Comparison of ENCODE assay signal across 1 cellular context in genomic region chr19:46613525-46613924, GRCh38.
TF ChIP-seq lines count a peak whose summit lies in the region.

No MANE protein-coding gene starts in this region.

TF ChIP-seq in WTC11, 78 proteins besides CTCF, POLR2A, EP300 and RAD21:
- TF ChIP-seq ZNF317 (CRISPR knock-in tag; IDR thresholded peaks at IDR 0.05; ENCODE audit: borderline replicate concordance, low read depth): no peak
- no peak for TF ChIP-seq ATF2 (CRISPR knock-in tag; IDR thresholded peaks at IDR 0.05; ENCODE audit: borderline replicate concordance, low read depth)
- TF ChIP-seq HMGXB4 (CRISPR knock-in tag; IDR thresholded peaks at IDR 0.05): no peak
- no peak for TF ChIP-seq SOX15 (CRISPR knock-in tag; IDR thresholded peaks at IDR 0.05)
- TF ChIP-seq NR1H2 (CRISPR knock-in tag; IDR thresholded peaks at IDR 0.05): no peak
- TF ChIP-seq ZNF423 (CRISPR knock-in tag; IDR thresholded peaks at IDR 0.05): no peak
- TF ChIP-seq JUN (CRISPR knock-in tag; IDR thresholded peaks at IDR 0.05): no peak
- TF ChIP-seq ELF4 (CRISPR knock-in tag; IDR thresholded peaks at IDR 0.05; ENCODE audit: low read depth): no peak
- no peak for TF ChIP-seq AR (CRISPR knock-in tag; IDR thresholded peaks at IDR 0.05)
- TF ChIP-seq FOXJ3 (CRISPR knock-in tag; IDR thresholded peaks at IDR 0.05; ENCODE audit: borderline replicate concordance): no peak
- TF ChIP-seq E2F5 (CRISPR knock-in tag; IDR thresholded peaks at IDR 0.05): no peak
- TF ChIP-seq NFYB (CRISPR knock-in tag; conservative IDR thresholded peaks at IDR 0.05; ENCODE audit: low read depth): no peak
- no peak for TF ChIP-seq ATF3 (CRISPR knock-in tag; conservative IDR thresholded peaks at IDR 0.05)
- no peak for TF ChIP-seq ZSCAN18 (CRISPR knock-in tag; IDR thresholded peaks at IDR 0.05)
- no peak for TF ChIP-seq SMAD4 (CRISPR knock-in tag; IDR thresholded peaks at IDR 0.05)
- TF ChIP-seq ZMAT4 (CRISPR knock-in tag; IDR thresholded peaks at IDR 0.05): no peak
- TF ChIP-seq EMX1 (CRISPR knock-in tag; IDR thresholded peaks at IDR 0.05): no peak
- TF ChIP-seq FOXK1 (CRISPR knock-in tag; IDR thresholded peaks at IDR 0.05): no peak
- no peak for TF ChIP-seq ERG (CRISPR knock-in tag; IDR thresholded peaks at IDR 0.05)
- TF ChIP-seq ATF1 (CRISPR knock-in tag; IDR thresholded peaks at IDR 0.05): no peak
